ENCODE assay signal across 1 cellular context in genomic region chr12:113055594-113056380, GRCh38.
TF ChIP-seq lines count a peak whose summit lies in the region.

No MANE protein-coding gene starts in this region.

TF ChIP-seq in GM23338, 12 proteins besides CTCF, POLR2A, EP300 and RAD21:
- no peak for TF ChIP-seq ZNF462 (CRISPR knock-in tag; IDR thresholded peaks at IDR 0.05)
- TF ChIP-seq POLR2AphosphoS5 (IDR thresholded peaks at IDR 0.05; ENCODE audit: low read depth): no peak
- TF ChIP-seq EZH2 (IDR thresholded peaks at IDR 0.05; ENCODE audit: low read depth, unreplicated experiment): no peak
- no peak for TF ChIP-seq CREB1 (CRISPR knock-in tag; IDR thresholded peaks at IDR 0.05; ENCODE audit: low read depth)
- no peak for TF ChIP-seq EZH2phosphoT487 (IDR thresholded peaks at IDR 0.05; ENCODE audit: unreplicated experiment)
- no peak for TF ChIP-seq STAT1 (IDR thresholded peaks at IDR 0.05; ENCODE audit: unreplicated experiment)
- TF ChIP-seq ZNF114 (CRISPR knock-in tag; IDR thresholded peaks at IDR 0.05): no peak
- TF ChIP-seq NANOG (IDR thresholded peaks at IDR 0.05; ENCODE audit: borderline replicate concordance): no peak
- TF ChIP-seq ETS1 (IDR thresholded peaks at IDR 0.05): no peak
- TF ChIP-seq JUNB (IDR thresholded peaks at IDR 0.05; ENCODE audit: unreplicated experiment): no peak
- TF ChIP-seq REST (IDR thresholded peaks at IDR 0.05; ENCODE audit: unreplicated experiment): no peak
- no peak for TF ChIP-seq ZNF331 (CRISPR knock-in tag; IDR thresholded peaks at IDR 0.05; ENCODE audit: low read depth)
